In the genomic region with DNA sequence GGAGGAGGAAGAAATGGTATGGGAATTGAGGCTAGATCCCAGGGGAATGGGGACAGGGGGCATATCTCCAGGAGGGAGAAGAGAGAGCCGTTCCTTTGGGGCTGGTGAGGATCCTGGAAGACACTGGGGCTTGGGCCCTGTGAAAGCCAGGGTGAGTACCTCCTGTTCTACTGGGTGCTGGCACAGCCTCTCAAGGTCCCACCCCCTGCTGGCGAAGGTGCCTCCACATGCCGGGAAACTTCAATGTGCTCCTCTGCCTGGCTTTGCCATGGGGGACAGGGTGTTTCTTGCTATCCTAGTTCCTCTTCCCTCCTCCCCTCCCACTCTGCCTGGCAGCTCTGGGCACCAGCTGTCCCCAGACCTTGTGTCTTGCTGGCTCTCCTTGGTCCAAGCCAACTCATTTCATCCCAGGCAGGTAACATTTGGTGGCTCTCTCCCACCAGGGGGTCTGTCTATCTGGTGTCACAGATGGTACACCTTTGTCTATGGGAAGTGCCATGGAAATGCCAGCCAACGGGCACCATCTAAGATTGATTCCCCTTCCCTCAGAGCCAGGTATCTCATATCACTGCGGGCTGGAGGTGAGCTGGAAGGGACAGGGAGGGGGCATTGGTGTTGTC, we compare ENCODE assay signal across 25 cellular contexts. TPM values are rescaled to one million over a fixed set of nuclear protein-coding genes. Genes with fewer than 3 reads are reported as not detected.
DNase-seq lines count a peak whose midpoint lies in the region; ATAC-seq, FAIRE-seq and TF ChIP-seq lines count a peak whose summit lies in the region.
"Had no signal": no experiment of that assay in that cellular context is flagged by ENCODE, and none has a peak within 500 bp of the region (broad histone marks: within the 10 kb centered on the region; RNA-seq: fewer than 3 reads in every experiment).

No MANE protein-coding gene starts in this region.

- no peaks in the 10 kb centered on the region for H4K20me1 ChIP-seq in GM12878 (ENCODE audit: control insufficient read depth, insufficient read depth)
- H4K20me1 ChIP-seq: BLaER1 had no signal

- H3K4me1 ChIP-seq in GM12878 (ENCODE audit: control insufficient read depth, insufficient read depth, low read length) = no peaks in the 10 kb centered on the region
- H3K4me1 ChIP-seq in esophagus squamous epithelium = peaks cover 17 to 56% (median 28%) of the 10 kb centered on the region in 3 donors
- no peaks in the 10 kb centered on the region for H3K4me1 ChIP-seq in prostate gland (replicated peaks)
- H3K4me1 ChIP-seq: SJCRH30 had no signal

- H3K36me3 ChIP-seq in GM12878 (ENCODE audit: control insufficient read depth in 2 of 2, insufficient read depth in 2 of 2, low read length in 1 of 2) (no peaks in the 10 kb centered on the region), esophagus squamous epithelium (no peaks in the 10 kb centered on the region), prostate gland (no peaks in the 10 kb centered on the region)
- H3K36me3 ChIP-seq: BLaER1, SJCRH30 had no signal

- no peak overlapping the region for H2AFZ ChIP-seq in GM12878 (ENCODE audit: control insufficient read depth, low read depth, low read length)

- H3K9me3 ChIP-seq in GM12878 (replicated peaks; ENCODE audit: control insufficient read depth, insufficient read depth, low read length) (no peaks in the 10 kb centered on the region), esophagus squamous epithelium (no peaks in the 10 kb centered on the region), prostate gland (no peaks in the 10 kb centered on the region)
- H3K9me3 ChIP-seq: BLaER1, SJCRH30 had no signal

- TF ChIP-seq POLR2A in GM12878 (IDR thresholded peaks at IDR 0.05; ENCODE audit: low read depth, low read length) (no peak), esophagus squamous epithelium (IDR thresholded peaks at IDR 0.05) (no peak), prostate gland (IDR thresholded peaks at IDR 0.05) (no peak)

- 35% methylated on average over 4 of the region's 5 CpGs for WGBS in GM12878 (ENCODE audit: insufficient coverage, insufficient replicate concordance, low lambda C conversion rate, missing lambda C conversion rate)
- WGBS in esophagus squamous epithelium, 2 donors = 52 to 65% methylated on average over 3 to 5 of the region's 5 CpGs
- 52% methylated on average over 5 of the region's 5 CpGs for WGBS in prostate gland

- no peak overlapping the region for H3K4me2 ChIP-seq in GM12878 (ENCODE audit: control insufficient read depth, insufficient read depth)
- H3K4me2 ChIP-seq: BLaER1, KMS-11 had no signal

- TF ChIP-seq RAD21 in GM12878 (IDR thresholded peaks at IDR 0.05; ENCODE audit: insufficient read depth, low read depth, low read length) = no peak

- H3K27me3 ChIP-seq in GM12878 (replicated peaks in 1 of 2; ENCODE audit: control insufficient read depth in 2 of 2, insufficient read depth in 2 of 2, low read length in 1 of 2) (no peaks in the 10 kb centered on the region; a peak in 2 of 4 replicates), esophagus squamous epithelium (no peaks in the 10 kb centered on the region), prostate gland (replicated peaks; ENCODE audit: insufficient read depth) (no peaks in the 10 kb centered on the region)
- H3K27me3 ChIP-seq: BLaER1, SJCRH30 had no signal

- RAD21 ChIA-PET in GM12878 (lab: Charles Lee; ENCODE audit: unreplicated experiment) = interaction anchor here (2.0 kb wide), 1 partner anchor 105 kb away, joined by 5 read pairs; no protein-coding TSS in a partner anchor

- SMC1A ChIA-PET in GM12878 (lab: Charles Lee; ENCODE audit: uncharacterized antibody, unreplicated experiment) = no interaction called here

- H3K27ac ChIP-seq in GM12878 (ENCODE audit: control insufficient read depth, insufficient read depth) (no peak overlapping the region), esophagus squamous epithelium (peak overlapping the region in 3 of 4 donors; percentile 82 to 95 (median 87)), prostate gland (no peak overlapping the region)
- H3K27ac ChIP-seq: BLaER1, KMS-11, SJCRH30 had no signal

- H3K9ac ChIP-seq in GM12878 (ENCODE audit: control insufficient read depth, insufficient read depth, low read length) = no peak overlapping the region
- H3K9ac ChIP-seq: BLaER1, KMS-11 had no signal

- DNase-seq in NCI-H69 (lab: John Stamatoyannopoulos, UW) = peak; percentile 33
- no peak for DNase-seq in GM12878 (ENCODE audit: low read depth, low spot score)
- DNase-seq in esophagus squamous epithelium (lab: John Stamatoyannopoulos, UW) = no peak
- peak; percentile 54 for DNase-seq in prostate gland (ENCODE audit: low spot score)
- no peak for DNase-seq in NCI-H446 (lab: John Stamatoyannopoulos, UW)
- DNase-seq: ACHN; Calu3; CD8-positive, alpha-beta T cell; DMS53; GF-D8; H7; HFFc6; NCI-H1092 treated with DMSO at 0.1 percent for 48 hours; NCI-H146; NCI-H2029; NCI-H2227 treated with DMSO at 0.1 percent for 48 hours; NCI-H524; NCI-H82; SJCRH30 had no signal

- no peak for TF ChIP-seq EP300 in GM12878 (IDR thresholded peaks at IDR 0.05; ENCODE audit: borderline replicate concordance in 1 of 2, control insufficient read depth in 1 of 2, low read depth in 2 of 2, low read length in 2 of 2)

- no peak for TF ChIP-seq CTCF in GM12878 (IDR thresholded peaks at IDR 0.05 in 2 of 3, conservative IDR thresholded peaks at IDR 0.05 in 1 of 3; ENCODE audit: control insufficient read depth in 2 of 3, extremely low read depth in 1 of 3, insufficient read depth in 1 of 3, low read depth in 3 of 3, low read length in 3 of 3)
- TF ChIP-seq CTCF in esophagus squamous epithelium (IDR thresholded peaks at IDR 0.05) = peak in 3 of 6 experiments; percentile 18 to 54 (median 38)
- peak in 1 of 4 experiments; percentile 19 for TF ChIP-seq CTCF in prostate gland (IDR thresholded peaks at IDR 0.05)

- peak; percentile 23; the same call in 1 of the 3 replicates for ATAC-seq in GM12878
- no peak for ATAC-seq in GM19395 (IDR thresholded peaks at IDR 0.05; ENCODE audit: unreplicated experiment)
- ATAC-seq in HG02840 (IDR thresholded peaks at IDR 0.05; ENCODE audit: low FRiP score, unreplicated experiment) = no peak
- ATAC-seq: CD8-positive, alpha-beta T cell; Panc1 had no signal

- POLR2A ChIA-PET in GM12878 (lab: Charles Lee) = interaction anchor here (0.5 kb wide), 1 partner anchor 212 kb away, joined by 5 read pairs; no protein-coding TSS in a partner anchor

- no peak for FAIRE-seq in GM12878 (lab: Jason Lieb, UNC)
- FAIRE-seq: GM19239 had no signal

- intact Hi-C loops in GM12878 (cut with micrococcal nuclease; ENCODE audit: unreplicated experiment) = no loop called here
- intact Hi-C loops in esophagus squamous epithelium (cut with DNase I) = no loop called here
- intact Hi-C loops in prostate gland (cut with DNase I) = no loop called here

- CTCF ChIA-PET in GM12878 (lab: Yijun Ruan, JAX) = interaction anchor here (2.2 kb wide), 1 partner anchor 50 kb away, joined by 9 read pairs; no protein-coding TSS in a partner anchor

- BruUV-seq in GM12878 (replicated peaks; lab: Mats Ljungman, UMichigan) = no TSS peak

- no peaks in the 10 kb centered on the region for H3K79me2 ChIP-seq in GM12878 (ENCODE audit: control insufficient read depth, insufficient read depth, low read length)

- H3K4me3 ChIP-seq in GM12878 = no peak overlapping the region
- no peak overlapping the region for H3K4me3 ChIP-seq in esophagus squamous epithelium
- no peak overlapping the region for H3K4me3 ChIP-seq in prostate gland
- H3K4me3 ChIP-seq: BLaER1, SJCRH30 had no signal

- in situ Hi-C loops in GM12878 (cut with MboI) = no loop called here

TF ChIP-seq in GM12878, 131 proteins besides CTCF, POLR2A, EP300 and RAD21 (continues in another document):
- TF ChIP-seq GABPA (IDR thresholded peaks at IDR 0.05; ENCODE audit: low read depth) = no peak
- no peak for TF ChIP-seq CHD1 (IDR thresholded peaks at IDR 0.05; ENCODE audit: low read depth, low read length)

RNA-seq across cellular contexts. Expression of a gene that starts 56.8 kb away (rescaled TPM):
- 0.67 and 1.2 TPM in 2 replicates for total RNA-seq in GM12878 (2013; cell fraction: nucleolus; rRNA removed)
- total RNA-seq in GM12878 (2014; rRNA removed) = 1.1 and 2.0 TPM in 2 replicates
- total RNA-seq in GM12878 (2014; rRNA removed; fragmentation: Illumina TruSeq; extraction: Trizol) = 0.54 and 0.60 TPM in 2 replicates
- total RNA-seq in GM12878 (2021) = 2.2 and 3.0 TPM in 2 replicates
- 0.10 TPM for polyA plus RNA-seq in GM12878 (2011; ENCODE audit: low read depth)
- polyA plus RNA-seq in GM12878 (2011; rRNA removed) = 0.15 and 0.19 TPM in 2 replicates
- polyA plus RNA-seq in GM12878 (2011; cell fraction: cytosol; rRNA removed) = 0.09 and 0.40 TPM in 2 replicates
- 0.27 and 0.76 TPM in 2 replicates for polyA plus RNA-seq in GM12878 (2011; cell fraction: nucleus; rRNA removed)
- polyA plus RNA-seq in GM12878 (2012) = 0.14 and 0.83 TPM in 2 replicates
- polyA plus RNA-seq in GM12878 (2014; fragmentation: Illumina TruSeq; extraction: Trizol) = 1.1 and 2.2 TPM in 2 replicates
- under 1 TPM; 0.02 to 0.26 TPM for polyA plus RNA-seq in GM12878 (2014; fragmentation: Nextera tagmentation; extraction: Ambion mirVana)
- polyA plus RNA-seq in GM12878 (2014; rRNA removed) = 0.94 and 1.00 TPM in 2 replicates
- under 1 TPM in 1 of 2 experiments, not detected in 1; 0.90 TPM for polyA plus RNA-seq in GM12878 (2016; fragmentation: Nextera tagmentation; extraction: Ambion mirVana)
- polyA minus RNA-seq in GM12878 (2011; rRNA and poly(A)+ RNA removed) = 0.22 and 0.77 TPM in 2 replicates
- not detected in 2 replicates for polyA minus RNA-seq in GM12878 (2011; cell fraction: cytosol; rRNA and poly(A)+ RNA removed)
- polyA minus RNA-seq in GM12878 (2011; cell fraction: nucleus; rRNA and poly(A)+ RNA removed) = 0.36 and 0.48 TPM in 2 replicates
- total RNA-seq in esophagus squamous epithelium = 10 to 100 TPM; 10.1 to 26.5 (median 11.3) TPM
- total RNA-seq in prostate gland = 10 to 100 TPM in 1 of 2 donors, 1 to 10 TPM in 1; 2.5 to 10.7 TPM

Comparison
In these comparisons a context has a peak if more than half of its experiments do, and no peak if none do; other contexts are left out.
1. DNase-seq: peak in NCI-H69 (single experiment) and prostate gland (single experiment); none in GM12878 (single experiment), esophagus squamous epithelium (single experiment) and NCI-H446 (0 of 2).
2. H3K27ac ChIP-seq: peak in esophagus squamous epithelium (3 of 4); none in GM12878 (single experiment) and prostate gland (0 of 2).